13 cellular contexts compared by ENCODE assay signal in the genomic region with DNA sequence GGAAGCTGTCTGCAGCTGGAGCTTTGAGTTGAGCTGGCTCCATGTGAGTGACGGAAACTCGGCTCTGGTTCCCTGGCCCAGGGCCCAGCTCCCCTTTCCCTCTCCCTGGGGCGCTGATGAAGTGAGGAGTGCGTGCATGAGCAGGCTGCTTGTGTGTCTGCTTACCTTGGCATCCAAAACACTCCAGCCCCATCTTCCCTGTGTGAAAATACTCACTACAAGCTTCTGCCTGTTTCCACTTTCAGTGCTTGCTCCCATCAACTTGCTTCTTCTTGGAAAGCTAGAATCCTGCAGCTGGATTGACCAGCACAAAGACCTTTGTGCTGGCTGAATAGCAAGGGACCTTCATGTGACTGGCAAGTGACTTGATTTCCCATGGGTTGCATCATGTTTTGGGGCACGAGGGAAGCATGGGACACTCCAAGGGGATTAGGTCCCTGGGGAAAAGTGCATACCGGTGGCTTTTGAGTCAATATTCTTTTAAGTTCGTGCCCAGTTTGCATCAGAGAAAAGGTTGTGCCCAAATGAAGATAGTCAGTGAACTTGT.
DNase-seq lines count a peak whose midpoint lies in the region; ATAC-seq, FAIRE-seq and TF ChIP-seq lines count a peak whose summit lies in the region.
"Had no signal": no experiment of that assay in that cellular context is flagged by ENCODE, and none has a peak within 500 bp of the region (broad histone marks: within the 10 kb centered on the region; RNA-seq: fewer than 3 reads in every experiment).

No MANE protein-coding gene starts in this region.

- no peaks in the 10 kb centered on the region for H3K36me3 ChIP-seq in small intestine (ENCODE audit: control insufficient read depth in 2 of 2, insufficient read depth in 2 of 2, low read length in 2 of 2)

- peak; percentile 49 for DNase-seq in DMS79 treated with DMSO at 0.1 percent for 48 hours (lab: John Stamatoyannopoulos, UW)
- DNase-seq in NCI-H460 (ENCODE audit: extremely low read depth, low read depth) = peak; percentile 24
- DNase-seq in fibroblast of pulmonary artery (ENCODE audit: low read depth) = peak; percentile 39
- DNase-seq in posterior cingulate gyrus = peak in 6 of 10 donors; percentile 27 to 89 (median 42)
- DNase-seq in stimulated activated CD4-positive, alpha-beta T cell treated with anti-CD3 and anti-CD28 coated beads, Interleukin-4, amount 100 ng/mL, for 24 hours = no peak
- DNase-seq in small intestine = no peak
- DNase-seq: activated B cell treated with CpG ODN at 0.5 μM for 24 hours; activated T-cell treated with anti-CD3 and anti-CD28 coated beads, Interleukin-2, amount 50 U/mL, for 1 hour; NK-92 treated with Interleukin-12 subunit alpha and Interleukin-12 subunit beta, amount 100 ng/mL, for 24 hours had no signal

- H3K4me1 ChIP-seq in small intestine (ENCODE audit: control insufficient read depth in 2 of 2, insufficient read depth in 1 of 2, low read depth in 1 of 2, low read length in 1 of 2) = no peaks in the 10 kb centered on the region

- no peak overlapping the region for H3K27ac ChIP-seq in small intestine (ENCODE audit: low read depth in 1 of 2, low read length in 1 of 2)

- H3K27me3 ChIP-seq in small intestine (ENCODE audit: control insufficient read depth in 2 of 2, insufficient read depth in 2 of 2, low read length in 2 of 2) = peaks cover 0 to 2% of the 10 kb centered on the region in 2 donors

- ATAC-seq in GM19324 (IDR thresholded peaks at IDR 0.05; ENCODE audit: low FRiP score, unreplicated experiment) = no peak
- ATAC-seq in HG02884 (IDR thresholded peaks at IDR 0.05; ENCODE audit: unreplicated experiment) = no peak

- whole genome bisulfite sequencing in small intestine, 3 donors = 61 to 70% (median 67%) methylated on average over 7 of the region's 7 CpGs

- intact Hi-C loops in posterior cingulate gyrus (cut with DNase I) = loop anchor here (5.0 kb wide), 1 partner anchor 201 kb away; no protein-coding TSS in a partner anchor

- no peak overlapping the region for H3K4me3 ChIP-seq in fibroblast of pulmonary artery (replicated peaks; ENCODE audit: low read depth, low read length)
- H3K4me3 ChIP-seq in small intestine (ENCODE audit: low read depth in 1 of 2, low read length in 2 of 2) = no peak overlapping the region
- H3K4me3 ChIP-seq: skin epidermis had no signal

- no peaks in the 10 kb centered on the region for H3K9me3 ChIP-seq in small intestine (ENCODE audit: control insufficient read depth, low read depth)

- TF ChIP-seq CTCF in fibroblast of pulmonary artery (IDR thresholded peaks at IDR 0.05; ENCODE audit: low read length, missing control alignments) = no peak

- FAIRE-seq in small intestine (lab: Jason Lieb, UNC) = no peak
- FAIRE-seq: astrocyte had no signal

Comparison
In these comparisons a context has a peak if more than half of its experiments do, and no peak if none do; other contexts are left out.
1. DNase-seq: peak in DMS79 treated with DMSO at 0.1 percent for 48 hours (single experiment), NCI-H460 (single experiment), fibroblast of pulmonary artery (single experiment) and posterior cingulate gyrus (6 of 10); none in stimulated activated CD4-positive, alpha-beta T cell treated with anti-CD3 and anti-CD28 coated beads, Interleukin-4, amount 100 ng/mL, for 24 hours (single experiment) and small intestine (single experiment).